28 cellular contexts compared by ENCODE assay signal in the genomic region with DNA sequence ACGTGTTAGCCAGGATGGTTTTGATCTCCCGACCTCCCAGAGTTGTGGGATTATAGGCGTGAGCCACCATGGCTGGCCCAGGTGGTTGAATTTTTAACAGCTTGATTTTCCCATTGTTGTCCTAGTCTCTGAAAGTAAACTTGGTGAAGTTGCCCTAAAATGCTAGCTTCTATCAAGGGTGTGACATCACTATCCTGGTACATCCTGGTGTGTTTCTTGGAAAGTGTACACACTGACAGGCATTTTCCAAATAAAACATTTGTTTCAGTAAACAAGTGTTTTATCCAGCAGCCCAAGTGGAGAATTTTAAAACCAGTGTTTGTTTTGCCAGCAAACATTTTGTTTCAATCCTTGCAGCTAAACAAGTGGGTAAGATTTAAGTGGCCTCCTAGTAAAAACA.
"Had no signal": no experiment of that assay in that cellular context is flagged by ENCODE, and none has a peak within 500 bp of the region (broad histone marks: within the 10 kb centered on the region; RNA-seq: fewer than 3 reads in every experiment).

No MANE protein-coding gene starts in this region.

- DNase-seq: activated CD4-positive, alpha-beta memory T cell treated with anti-CD3 and anti-CD28 coated beads for 36 hours; activated CD4-positive, alpha-beta T cell treated with anti-CD3 and anti-CD28 coated beads for 36 hours; activated CD4-positive, alpha-beta T cell treated with anti-CD3 and anti-CD28 coated beads, Interleukin-2, amount 10 ng/mL, durations not matched to agents 24 days and 14 days; activated CD4-positive, CD25-positive, alpha-beta regulatory T cell; activated CD4-positive, CD25-positive, alpha-beta regulatory T cell treated with anti-CD3 and anti-CD28 coated beads, Interleukin-2, amount 50 U/mL, for 72 hours; activated CD8-positive, alpha-beta memory T cell treated with anti-CD3 and anti-CD28 coated beads, Interleukin-2, amount 10 ng/mL, durations not matched to agents 7 days and 5 days; activated CD8-positive, alpha-beta memory T cell treated with anti-CD3 and anti-CD28 coated beads, Interleukin-2, amount 50 U/mL, for 4 hours; activated CD8-positive, alpha-beta T cell treated with anti-CD3 and anti-CD28 coated beads, Interleukin-2, amount 10 ng/mL, durations not matched to agents 7 days and 5 days; activated effector memory CD4-positive, alpha-beta T cell treated with anti-CD3 and anti-CD28 coated beads, Interleukin-2, amount 50 U/mL, for 16 hours; activated naive CD4-positive, alpha-beta T cell treated with anti-CD3 and anti-CD28 coated beads for 36 hours; activated naive CD8-positive, alpha-beta T cell treated with anti-CD3 and anti-CD28 coated beads for 36 hours; activated naive CD8-positive, alpha-beta T cell treated with anti-CD3 and anti-CD28 coated beads, Interleukin-2, amount 50 U/mL, for 24 hours; activated T-cell treated with anti-CD3 and anti-CD28 coated beads, Interleukin-2, amount 50 U/mL, for 1 hour; activated T-cell treated with anti-CD3 and anti-CD28 coated beads, Interleukin-2, amount 50 U/mL, for 48 hours; adrenal gland; amygdala; aorta; body of pancreas; caudate nucleus; cortex of kidney; dermis blood vessel endothelial cell; effector CD8-positive, alpha-beta T cell; esophagus squamous epithelium; foreskin melanocyte; T-helper 1 cell; T-helper 2 cell had no signal

- H3K4me3 ChIP-seq: adrenal gland, body of pancreas, esophagus squamous epithelium, gastroesophageal sphincter had no signal

- ATAC-seq: activated CD4-positive, alpha-beta T cell treated with anti-CD3 and anti-CD28 coated beads for 36 hours; activated CD8-positive, alpha-beta memory T cell treated with anti-CD3 and anti-CD28 coated beads, Interleukin-2, amount 10 ng/mL, durations not matched to agents 7 days and 5 days; activated CD8-positive, alpha-beta T cell treated with anti-CD3 and anti-CD28 coated beads, Interleukin-2, amount 10 ng/mL, durations not matched to agents 7 days and 5 days; activated naive CD8-positive, alpha-beta T cell treated with anti-CD3 and anti-CD28 coated beads, Interleukin-2, amount 50 U/mL, for 24 hours; body of pancreas; gastroesophageal sphincter had no signal

- H3K4me1 ChIP-seq: adrenal gland, gastroesophageal sphincter had no signal

- H3K36me3 ChIP-seq: adrenal gland, esophagus squamous epithelium, gastroesophageal sphincter had no signal

- H3K9me3 ChIP-seq: adrenal gland, body of pancreas, esophagus squamous epithelium, gastroesophageal sphincter had no signal

- H3K27me3 ChIP-seq: adrenal gland, body of pancreas, esophagus squamous epithelium, gastroesophageal sphincter had no signal

- H3K27ac ChIP-seq: adrenal gland, epithelial cell of prostate, esophagus squamous epithelium, gastroesophageal sphincter had no signal
